Comparison of ENCODE assay signal across 8 cellular contexts in genomic region chr7:30858576-30858975, GRCh38. TPM values are rescaled to one million over a fixed set of nuclear protein-coding genes. Genes with fewer than 3 reads are reported as not detected.
"Had no signal": no experiment of that assay in that cellular context is flagged by ENCODE, and none has a peak within 500 bp of the region (broad histone marks: within the 10 kb centered on the region; RNA-seq: fewer than 3 reads in every experiment).

No MANE protein-coding gene starts in this region.

- H3K4me1 Mint-ChIP-seq: GM23338, H9 had no signal

- H3K27ac Mint-ChIP-seq: GM23338, HFFc6 had no signal

- ATAC-seq: GM23338, HCT116, K562 had no signal

- H3K4me2 ChIP-seq: GM23338 had no signal

- H3K9me3 Mint-ChIP-seq: GM23338, H9, HFFc6 had no signal

- H2AFZ ChIP-seq: GM23338 had no signal

- H3K4me3 Mint-ChIP-seq: GM23338, H9, HFFc6 had no signal

- H3K4me3 ChIP-seq: GM23338, K562 had no signal

- DNase-seq: H9, HFFc6 had no signal

- H3K27ac ChIP-seq: HL-60 had no signal

RNA-seq across cellular contexts. Expression of gene AQP1, which starts 53.1 kb away (rescaled TPM):
- total RNA-seq: HepG2, HT1080 had no signal
- polyA plus RNA-seq: GM23338, HepG2 had no signal
